ENCODE assay signal across 8 cellular contexts in the genomic region with DNA sequence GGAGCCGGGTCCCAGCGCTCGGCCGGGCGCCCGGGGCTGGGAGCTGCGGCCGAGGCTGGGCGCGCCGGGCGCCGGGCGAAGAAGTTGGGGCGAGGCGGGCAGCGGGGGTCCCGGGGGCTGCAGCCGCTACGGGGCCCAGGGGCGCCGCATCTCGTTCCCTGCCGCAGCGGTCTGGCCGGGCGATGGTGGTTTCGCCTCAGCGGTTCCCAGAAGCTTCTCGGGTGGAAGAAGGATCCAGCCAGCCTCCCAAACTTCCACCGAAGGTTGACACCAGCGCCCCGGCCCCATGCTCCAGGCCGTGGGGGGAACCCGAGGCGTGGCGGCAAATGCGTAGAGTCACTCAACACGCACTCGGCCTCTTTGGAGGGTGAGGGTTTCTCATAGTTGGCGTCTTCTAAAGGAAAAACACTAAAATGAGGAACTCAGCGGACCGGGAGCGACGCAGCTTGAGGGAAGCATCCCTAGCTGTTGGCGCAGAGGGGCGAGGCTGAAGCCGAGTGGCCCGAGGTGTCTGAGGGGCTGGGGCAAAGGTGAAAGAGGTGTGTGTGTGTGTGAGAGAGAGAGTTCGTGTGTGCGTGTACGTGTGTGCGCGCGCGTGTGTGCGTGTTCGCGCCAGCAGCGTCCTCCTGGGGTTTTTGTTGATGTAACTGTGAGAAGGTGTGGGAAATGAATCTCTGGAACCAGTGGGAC. TPM values are rescaled to one million over a fixed set of nuclear protein-coding genes. Genes with fewer than 3 reads are reported as not detected.
A peak's percentile ranks its signal among the peaks of the same experiment; 100 is the strongest.
DNase-seq lines count a peak whose midpoint lies in the region; FAIRE-seq and TF ChIP-seq lines count a peak whose summit lies in the region.

No MANE protein-coding gene starts in this region.

- H3K4me1 ChIP-seq in HEK293 (ENCODE audit: control insufficient read depth, insufficient read depth, low read length) (peaks cover 4% of the 10 kb centered on the region; the same call in 1 of the 2 replicates), cardiac muscle cell (ENCODE audit: low read depth) (peaks cover 15% of the 10 kb centered on the region), rectal smooth muscle tissue (ENCODE audit: control insufficient read depth, insufficient read depth, low read length) (peaks cover 13% of the 10 kb centered on the region)

- no peaks in the 10 kb centered on the region for H3K9me3 ChIP-seq in HEK293 (ENCODE audit: control insufficient read depth, insufficient read depth, low read depth, low read length)
- no peaks in the 10 kb centered on the region for H3K9me3 ChIP-seq in cardiac muscle cell (ENCODE audit: low read depth)

- POLR2A ChIA-PET in HEK293 (lab: Yijun Ruan, JAX) = no interaction called here
- POLR2A ChIA-PET in activated CD4-positive, alpha-beta memory T cell treated with anti-CD3 and anti-CD28 coated beads, Interleukin-2, amount 10 ng/mL, durations not matched to agents 7 days and 5 days (lab: Charles Lee) = no interaction called here

- H3K36me3 ChIP-seq in HEK293 (ENCODE audit: control insufficient read depth in 2 of 2, insufficient read depth in 1 of 2, low read length in 2 of 2) (peaks cover 0 to 12% of the 10 kb centered on the region in 2 experiments; a peak in 2 of 3 replicates), cardiac muscle cell (no peaks in the 10 kb centered on the region), rectal smooth muscle tissue (ENCODE audit: control insufficient read depth, insufficient read depth, low read length) (no peaks in the 10 kb centered on the region)

- peak overlapping the region; percentile 54 for H3K9ac ChIP-seq in rectal smooth muscle tissue (ENCODE audit: low read length)

- H3K4me3 ChIP-seq in HEK293 (ENCODE audit: low read depth, low read length) = peak overlapping the region; percentile 82
- H3K4me3 ChIP-seq in cardiac muscle cell = peak overlapping the region; percentile 80
- peak overlapping the region; percentile 84 for H3K4me3 ChIP-seq in rectal smooth muscle tissue (ENCODE audit: low read length)

- peaks cover 0 to 16% (median 6%) of the 10 kb centered on the region in 7 donors for H3K9me3 Mint-ChIP-seq in CD14-positive monocyte
- no peaks in the 10 kb centered on the region for H3K9me3 Mint-ChIP-seq in activated CD4-positive, alpha-beta memory T cell treated with anti-CD3 and anti-CD28 coated beads, Interleukin-2, amount 10 ng/mL, durations not matched to agents 7 days and 5 days

- peaks cover 18% of the 10 kb centered on the region for H3K4me1 Mint-ChIP-seq in CD14-positive monocyte
- peaks cover 11% of the 10 kb centered on the region for H3K4me1 Mint-ChIP-seq in activated CD4-positive, alpha-beta memory T cell treated with anti-CD3 and anti-CD28 coated beads, Interleukin-2, amount 10 ng/mL, durations not matched to agents 7 days and 5 days

- H3K36me3 Mint-ChIP-seq in CD14-positive monocyte = peaks cover 3 to 13% of the 10 kb centered on the region in 2 donors
- H3K36me3 Mint-ChIP-seq in activated CD4-positive, alpha-beta memory T cell treated with anti-CD3 and anti-CD28 coated beads, Interleukin-2, amount 10 ng/mL, durations not matched to agents 7 days and 5 days (ENCODE audit: low read depth) = peaks cover 6% of the 10 kb centered on the region

- TF ChIP-seq CTCF in CD14-positive monocyte (IDR thresholded peaks at IDR 0.05) (no peak), HEK293 (tag by site-specific recombination; IDR thresholded peaks at IDR 0.05) (no peak), cardiac muscle cell (IDR thresholded peaks at IDR 0.05; ENCODE audit: low read depth, low read length) (no peak), D721Med (IDR thresholded peaks at IDR 0.05; ENCODE audit: insufficient read depth, missing control alignments) (no peak)

- H3K27ac ChIP-seq in HEK293 (ENCODE audit: extremely low read depth, low read depth, low read length) (peak overlapping the region; percentile 95), cardiac muscle cell (peak overlapping the region; percentile 26), rectal smooth muscle tissue (ENCODE audit: low read depth, low read length) (peak overlapping the region; percentile 96)

- intact Hi-C loops in CD14-positive monocyte (cut with micrococcal nuclease) = no loop called here

- no peak for FAIRE-seq in D721Med (lab: Jason Lieb, UNC)

- H3K27me3 Mint-ChIP-seq in CD14-positive monocyte (ENCODE audit: low read depth in 3 of 3) = peaks cover 72 to 75% (median 74%) of the 10 kb centered on the region in 3 donors
- peaks cover 73% of the 10 kb centered on the region for H3K27me3 Mint-ChIP-seq in activated CD4-positive, alpha-beta memory T cell treated with anti-CD3 and anti-CD28 coated beads, Interleukin-2, amount 10 ng/mL, durations not matched to agents 7 days and 5 days

- DNase-seq in CD14-positive monocyte (ENCODE audit: low spot score) = no peak
- no peak for DNase-seq in activated CD4-positive, alpha-beta memory T cell treated with anti-CD3 and anti-CD28 coated beads, Interleukin-2, amount 10 ng/mL, durations not matched to agents 7 days and 5 days
- DNase-seq in cardiac muscle cell (ENCODE audit: low read depth in 1 of 2, low spot score in 1 of 2) = peak; percentile 41 to 48
- DNase-seq in SHP77 treated with DMSO at 0.1 percent for 48 hours (lab: John Stamatoyannopoulos, UW) = no peak
- DNase-seq in stimulated activated CD4-positive, alpha-beta T cell treated with anti-CD3 and anti-CD28 coated beads, Interleukin-4, amount 100 ng/mL, for 1 hour = no peak
- no peak for DNase-seq in D721Med (ENCODE audit: insufficient read length, low spot score)

- H3K27me3 ChIP-seq in cardiac muscle cell = no peaks in the 10 kb centered on the region
- H3K27me3 ChIP-seq in rectal smooth muscle tissue (ENCODE audit: control insufficient read depth, insufficient read depth, low read length) = no peaks in the 10 kb centered on the region

- CTCF ChIA-PET in HEK293 (lab: Yijun Ruan, JAX) = no interaction called here
- CTCF ChIA-PET in activated CD4-positive, alpha-beta memory T cell treated with anti-CD3 and anti-CD28 coated beads, Interleukin-2, amount 10 ng/mL, durations not matched to agents 7 days and 5 days (lab: Charles Lee) = no interaction called here

- H3K4me3 Mint-ChIP-seq in CD14-positive monocyte = peak overlapping the region; percentile 82 to 92
- H3K4me3 Mint-ChIP-seq in activated CD4-positive, alpha-beta memory T cell treated with anti-CD3 and anti-CD28 coated beads, Interleukin-2, amount 10 ng/mL, durations not matched to agents 7 days and 5 days = peak overlapping the region; percentile 49

- no peak overlapping the region for H3K27ac Mint-ChIP-seq in CD14-positive monocyte
- no peak overlapping the region for H3K27ac Mint-ChIP-seq in activated CD4-positive, alpha-beta memory T cell treated with anti-CD3 and anti-CD28 coated beads, Interleukin-2, amount 10 ng/mL, durations not matched to agents 7 days and 5 days

TF ChIP-seq in HEK293, 187 proteins besides CTCF, POLR2A, EP300 and RAD21 (continues in another document):
- TF ChIP-seq ZNF549 (tag by site-specific recombination; IDR thresholded peaks at IDR 0.05) (no peak), ZNF776 (tag by site-specific recombination; IDR thresholded peaks at IDR 0.05; ENCODE audit: borderline replicate concordance) (no peak), INSM2 (tag by site-specific recombination; IDR thresholded peaks at IDR 0.05) (no peak), ZSCAN16 (tag by site-specific recombination; IDR thresholded peaks at IDR 0.05) (no peak), ZNF18 (tag by site-specific recombination; IDR thresholded peaks at IDR 0.05) (0 out of 2 replicates have a peak, but pooled peaks have one; percentile 27), ZEB2 (tag by site-specific recombination; IDR thresholded peaks at IDR 0.05) (no peak), ZNF777 (tag by site-specific recombination; IDR thresholded peaks at IDR 0.05; ENCODE audit: borderline replicate concordance) (peak; percentile 59; the same call in 1 of the 2 replicates), ZNF2 (tag by site-specific recombination; IDR thresholded peaks at IDR 0.05) (0 out of 2 replicates have a peak, but pooled peaks have one; percentile 50)
- TF ChIP-seq, protein P1, sequence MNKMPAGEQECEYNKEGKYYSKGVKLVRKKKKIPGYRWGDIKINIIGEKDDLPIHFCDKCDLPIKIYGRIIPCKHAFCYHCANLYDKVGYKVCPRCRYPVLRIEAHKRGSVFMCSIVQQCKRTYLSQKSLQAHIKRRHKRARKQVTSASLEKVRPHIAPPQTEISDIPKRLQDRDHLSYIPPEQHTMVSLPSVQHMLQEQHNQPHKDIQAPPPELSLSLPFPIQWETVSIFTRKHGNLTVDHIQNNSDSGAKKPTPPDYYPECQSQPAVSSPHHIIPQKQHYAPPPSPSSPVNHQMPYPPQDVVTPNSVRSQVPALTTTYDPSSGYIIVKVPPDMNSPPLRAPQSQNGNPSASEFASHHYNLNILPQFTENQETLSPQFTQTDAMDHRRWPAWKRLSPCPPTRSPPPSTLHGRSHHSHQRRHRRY (tag by site-specific recombination; IDR thresholded peaks at IDR 0.05) = no peak

RNA-seq across cellular contexts. Expression of gene BOC, which starts 0.9 kb away (rescaled TPM):
- polyA plus RNA-seq in CD14-positive monocyte (not detected), cardiac muscle cell (9.5 and 14.3 TPM in 2 replicates)
- not detected for total RNA-seq in activated CD4-positive, alpha-beta memory T cell treated with anti-CD3 and anti-CD28 coated beads, Interleukin-2, amount 10 ng/mL, durations not matched to agents 7 days and 5 days
- 14.1 and 18.1 TPM in 2 replicates for total RNA-seq in cardiac muscle cell

Comparison
In these comparisons a context has a peak if more than half of its experiments do, and no peak if none do; other contexts are left out.
1. DNase-seq: peak in cardiac muscle cell (2 of 2); none in CD14-positive monocyte (single experiment), activated CD4-positive, alpha-beta memory T cell treated with anti-CD3 and anti-CD28 coated beads, Interleukin-2, amount 10 ng/mL, durations not matched to agents 7 days and 5 days (single experiment), SHP77 treated with DMSO at 0.1 percent for 48 hours (single experiment), stimulated activated CD4-positive, alpha-beta T cell treated with anti-CD3 and anti-CD28 coated beads, Interleukin-4, amount 100 ng/mL, for 1 hour (single experiment) and D721Med (single experiment).
2. H3K27ac ChIP-seq: peak in every context shown above with its lines; median percentile 96 in rectal smooth muscle tissue; 95 in HEK293; 26 in cardiac muscle cell.
3. RNA of gene BOC, which starts 0.9 kb away (total RNA-seq): 14.1 to 18.1 TPM in cardiac muscle cell; not detected in activated CD4-positive, alpha-beta memory T cell treated with anti-CD3 and anti-CD28 coated beads, Interleukin-2, amount 10 ng/mL, durations not matched to agents 7 days and 5 days; every median in the first group is over 10 times any median in the second.
4. Peak in every context shown above with its lines, with median percentiles within 50 percentile points of each other: H3K4me3 ChIP-seq.